In genomic region chr18:35005963-35006577, GRCh38 we compare ENCODE assay signal across 8 cellular contexts. TPM values are rescaled to one million over a fixed set of nuclear protein-coding genes. Genes with fewer than 3 reads are reported as not detected.
DNase-seq lines count a peak whose midpoint lies in the region; ATAC-seq and TF ChIP-seq lines count a peak whose summit lies in the region.

No MANE protein-coding gene starts in this region.

- H3K36me3 Mint-ChIP-seq in Caco-2 (ENCODE audit: insufficient read depth, unreplicated experiment): no peaks in the 10 kb centered on the region
- no peaks in the 10 kb centered on the region for H3K36me3 Mint-ChIP-seq in activated naive CD4-positive, alpha-beta T cell treated with anti-CD3 and anti-CD28 coated beads for 36 hours (ENCODE audit: low read depth)

- H3K9ac ChIP-seq in adipocyte (ENCODE audit: low read length): no peak overlapping the region

- intact Hi-C loops in Caco-2 (cut with micrococcal nuclease; ENCODE audit: unreplicated experiment) (loop anchor here (1.0 to 10.0 kb wide), 2 partner anchors 121 to 138 kb away; no protein-coding TSS in a partner anchor), left ventricle myocardium inferior (cut with micrococcal nuclease) (loop anchor here (1.0 to 5.0 kb wide), 2 partner anchors 138 to 341 kb away; no protein-coding TSS in a partner anchor)
- intact Hi-C loops in activated naive CD4-positive, alpha-beta T cell treated with anti-CD3 and anti-CD28 coated beads for 36 hours (cut with micrococcal nuclease): loop anchor here (1.0 to 5.0 kb wide), 7 partner anchors 35 to 381 kb away; partner anchors contain the start of gene MAPRE2

- H3K27me3 ChIP-seq in Caco-2 (replicated peaks; ENCODE audit: control insufficient read depth, insufficient read depth, low read length) (no peaks in the 10 kb centered on the region), adipocyte (replicated peaks; ENCODE audit: control insufficient read depth, insufficient read depth, low read length) (no peaks in the 10 kb centered on the region), left ventricle myocardium inferior (ENCODE audit: low read depth) (no peaks in the 10 kb centered on the region)

- no peaks in the 10 kb centered on the region for H3K27me3 Mint-ChIP-seq in Caco-2 (ENCODE audit: insufficient read depth, unreplicated experiment)
- H3K27me3 Mint-ChIP-seq in activated naive CD4-positive, alpha-beta T cell treated with anti-CD3 and anti-CD28 coated beads for 36 hours (ENCODE audit: low read depth): no peaks in the 10 kb centered on the region

- H3K4me1 ChIP-seq in Caco-2 (no peaks in the 10 kb centered on the region), adipocyte (ENCODE audit: control insufficient read depth, insufficient read depth, low read length) (no peaks in the 10 kb centered on the region), left ventricle myocardium inferior (no peaks in the 10 kb centered on the region)

- no peak overlapping the region for H3K27ac ChIP-seq in left ventricle myocardium inferior (replicated peaks)

- POLR2A ChIA-PET in Caco-2 (lab: Charles Lee): no interaction called here

- DNase-seq in Caco-2: peak in 1 of 2 experiments; percentile 40
- peak; percentile 50 for DNase-seq in NCI-H2196 (lab: John Stamatoyannopoulos, UW; ENCODE audit: unreplicated experiment)
- peak; percentile 89 for DNase-seq in adipocyte (ENCODE audit: low read depth)
- no peak for DNase-seq in left ventricle myocardium inferior
- peak; percentile 31 for DNase-seq in retinal pigment epithelial cell (ENCODE audit: low read depth)
- DNase-seq in activated naive CD4-positive, alpha-beta T cell treated with anti-CD3 and anti-CD28 coated beads for 36 hours: no peak

- BruUV-seq in Caco-2 (replicated peaks; lab: Mats Ljungman, UMichigan): no TSS peak

- CTCF ChIA-PET in Caco-2 (lab: Charles Lee): interaction anchor here (0.6 to 1.0 kb wide), 4 partner anchors 20 to 820 kb away, joined by 3 to 10 read pairs (median 4); partner anchors contain the start of gene MAPRE2
- CTCF ChIA-PET in activated naive CD4-positive, alpha-beta T cell treated with anti-CD3 and anti-CD28 coated beads for 36 hours (lab: Charles Lee): interaction anchor here (0.6 to 2.3 kb wide), 18 partner anchors 11 to 750 kb away, joined by 3 to 16 read pairs (median 5); partner anchors contain the start of gene MAPRE2

- H3K9me3 Mint-ChIP-seq in Caco-2 (ENCODE audit: unreplicated experiment): no peaks in the 10 kb centered on the region
- H3K9me3 Mint-ChIP-seq in activated naive CD4-positive, alpha-beta T cell treated with anti-CD3 and anti-CD28 coated beads for 36 hours: no peaks in the 10 kb centered on the region

- TF ChIP-seq CTCF in Caco-2 (IDR thresholded peaks at IDR 0.05; ENCODE audit: insufficient read depth in 1 of 2, low read depth in 1 of 2, low read length in 1 of 2, severe bottlenecking in 1 of 2, unreplicated experiment in 1 of 2): peak; percentile 26 to 34
- peak; percentile 81 for TF ChIP-seq CTCF in left ventricle myocardium inferior (IDR thresholded peaks at IDR 0.05; ENCODE audit: borderline replicate concordance)
- TF ChIP-seq CTCF in retinal pigment epithelial cell (conservative IDR thresholded peaks at IDR 0.05; ENCODE audit: low read depth, low read length): peak; percentile 63

- no peak overlapping the region for H3K4me3 Mint-ChIP-seq in Caco-2 (ENCODE audit: unreplicated experiment)
- H3K4me3 Mint-ChIP-seq in activated naive CD4-positive, alpha-beta T cell treated with anti-CD3 and anti-CD28 coated beads for 36 hours: no peak overlapping the region

- ATAC-seq in GM19025 (IDR thresholded peaks at IDR 0.05; ENCODE audit: low read depth, unreplicated experiment): peak; percentile 84
- peak; percentile 76 for ATAC-seq in HG03159 (IDR thresholded peaks at IDR 0.05; ENCODE audit: unreplicated experiment)

- H3K36me3 ChIP-seq in Caco-2 (ENCODE audit: control insufficient read depth, insufficient read depth, low read length) (no peaks in the 10 kb centered on the region), adipocyte (ENCODE audit: control insufficient read depth, insufficient read depth, low read length, severe bottlenecking) (no peaks in the 10 kb centered on the region), left ventricle myocardium inferior (no peaks in the 10 kb centered on the region)

- H3K9me3 ChIP-seq in Caco-2 (no peaks in the 10 kb centered on the region), adipocyte (ENCODE audit: control insufficient read depth, low read length) (no peaks in the 10 kb centered on the region), left ventricle myocardium inferior (replicated peaks) (no peaks in the 10 kb centered on the region)

- H3K4me1 Mint-ChIP-seq in Caco-2 (ENCODE audit: low read depth, unreplicated experiment): no peaks in the 10 kb centered on the region
- no peaks in the 10 kb centered on the region for H3K4me1 Mint-ChIP-seq in activated naive CD4-positive, alpha-beta T cell treated with anti-CD3 and anti-CD28 coated beads for 36 hours (ENCODE audit: low read depth)

- no peak overlapping the region for H3K27ac Mint-ChIP-seq in Caco-2 (ENCODE audit: unreplicated experiment)
- H3K27ac Mint-ChIP-seq in activated naive CD4-positive, alpha-beta T cell treated with anti-CD3 and anti-CD28 coated beads for 36 hours: no peak overlapping the region

- H3K4me3 ChIP-seq in Caco-2 (ENCODE audit: low read depth, low read length) (no peak overlapping the region), adipocyte (ENCODE audit: low read length) (no peak overlapping the region), left ventricle myocardium inferior (no peak overlapping the region), retinal pigment epithelial cell (ENCODE audit: low read length) (no peak overlapping the region)

RNA-seq across cellular contexts. Expression of gene MAPRE2, which starts 35.1 kb away (rescaled TPM):
- total RNA-seq in Caco-2 (2022) (8.4 and 9.3 TPM in 2 replicates), left ventricle myocardium inferior (120 TPM)
- total RNA-seq in activated naive CD4-positive, alpha-beta T cell treated with anti-CD3 and anti-CD28 coated beads for 36 hours: 10 to 100 TPM; 62.5 to 66.2 TPM

Comparison
In these comparisons a context has a peak if more than half of its experiments do, and no peak if none do; other contexts are left out.
1. DNase-seq: peak in NCI-H2196 (single experiment), adipocyte (single experiment) and retinal pigment epithelial cell (single experiment); none in left ventricle myocardium inferior (single experiment) and activated naive CD4-positive, alpha-beta T cell treated with anti-CD3 and anti-CD28 coated beads for 36 hours (single experiment).
2. CTCF ChIP-seq: peak in every context shown above with its lines; median percentile 81 in left ventricle myocardium inferior; 63 in retinal pigment epithelial cell; 30 in Caco-2.